ENCODE assay signal across 26 cellular contexts in genomic region chr1:12402159-12402673, GRCh38.
"Had no signal": no experiment of that assay in that cellular context is flagged by ENCODE, and none has a peak within 500 bp of the region (broad histone marks: within the 10 kb centered on the region; RNA-seq: fewer than 3 reads in every experiment).

No MANE protein-coding gene starts in this region.

- H3K36me3 ChIP-seq: cardiac muscle cell, prostate gland had no signal

- H3K27me3 ChIP-seq: adrenal gland, body of pancreas, cardiac muscle cell, sigmoid colon, tibial nerve had no signal

- H3K4me3 ChIP-seq: adrenal gland, body of pancreas, cardiac muscle cell, prostate gland, sigmoid colon, tibial nerve had no signal

- DNase-seq: activated CD4-positive, alpha-beta T cell treated with anti-CD3 and anti-CD28 coated beads for 4 hours; activated CD4-positive, alpha-beta T cell treated with anti-CD3 and anti-CD28 coated beads, Interleukin-2, amount 50 U/mL, for 4 hours; activated effector memory CD4-positive, alpha-beta T cell treated with Interleukin-2 at 50 U/mL for 16 hours; activated naive CD4-positive, alpha-beta T cell treated with Interleukin-2 at 50 U/mL for 16 hours; activated T-cell treated with anti-CD3 and anti-CD28 coated beads for 4 hours; adrenal gland; aorta; body of pancreas; cortex of kidney; hippocampal formation; left cardiac atrium; left ventricle myocardium superior; midbrain; naive thymus-derived CD8-positive, alpha-beta T cell; retina; sigmoid colon; small intestine; stimulated activated CD4-positive, alpha-beta T cell treated with anti-CD3 and anti-CD28 coated beads, Interleukin-4, amount 100 ng/mL, for 24 hours; T-helper 9 cell had no signal

- H3K27ac ChIP-seq: adrenal gland, body of pancreas, cardiac muscle cell had no signal

- H3K27me3 Mint-ChIP-seq: activated naive CD8-positive, alpha-beta T cell; naive thymus-derived CD8-positive, alpha-beta T cell; stimulated activated naive CD8-positive, alpha-beta T cell treated with anti-CD3 and anti-CD28 coated beads, Interleukin-15, Interleukin-2, amounts not matched to agents 100 ng/mL and 50 ng/mL, for 24 hours had no signal

- H3K9me3 Mint-ChIP-seq: naive thymus-derived CD8-positive, alpha-beta T cell; stimulated activated effector memory CD8-positive, alpha-beta T cell treated with anti-CD3 and anti-CD28 coated beads, Interleukin-12 subunit alpha, Interleukin-12 subunit beta, amount 100 ng/mL, for 72 hours; stimulated activated naive CD8-positive, alpha-beta T cell treated with anti-CD3 and anti-CD28 coated beads, Interleukin-15, Interleukin-2, amounts not matched to agents 100 ng/mL and 50 ng/mL, for 24 hours; T-helper 1 cell treated with Interleukin-12 subunit alpha and Interleukin-12 subunit beta and Interleukin-4 antibody, amounts not matched to agents 30 μg/mL and 1 μg/mL, for 36 hours had no signal

- H3K27ac Mint-ChIP-seq: activated naive CD8-positive, alpha-beta T cell; naive thymus-derived CD8-positive, alpha-beta T cell; stimulated activated effector memory CD8-positive, alpha-beta T cell treated with anti-CD3 and anti-CD28 coated beads, Interleukin-12 subunit alpha, Interleukin-12 subunit beta, amount 100 ng/mL, for 72 hours; stimulated activated naive CD8-positive, alpha-beta T cell treated with anti-CD3 and anti-CD28 coated beads, Interleukin-15, Interleukin-2, amounts not matched to agents 100 ng/mL and 50 ng/mL, for 24 hours; T-helper 1 cell treated with Interleukin-12 subunit alpha and Interleukin-12 subunit beta and Interleukin-4 antibody, amounts not matched to agents 30 μg/mL and 1 μg/mL, for 36 hours had no signal

- H3K9me3 ChIP-seq: adrenal gland, body of pancreas, prostate gland, sigmoid colon, tibial nerve had no signal

- ATAC-seq: body of pancreas; left ventricle myocardium superior; naive thymus-derived CD8-positive, alpha-beta T cell; stimulated activated effector memory CD8-positive, alpha-beta T cell treated with anti-CD3 and anti-CD28 coated beads, Interleukin-12 subunit alpha, Interleukin-12 subunit beta, amount 100 ng/mL, for 72 hours had no signal

- H3K4me3 Mint-ChIP-seq: activated naive CD8-positive, alpha-beta T cell; naive thymus-derived CD8-positive, alpha-beta T cell; stimulated activated effector memory CD8-positive, alpha-beta T cell treated with anti-CD3 and anti-CD28 coated beads, Interleukin-12 subunit alpha, Interleukin-12 subunit beta, amount 100 ng/mL, for 72 hours; stimulated activated naive CD8-positive, alpha-beta T cell treated with anti-CD3 and anti-CD28 coated beads, Interleukin-15, Interleukin-2, amounts not matched to agents 100 ng/mL and 50 ng/mL, for 24 hours; T-helper 1 cell treated with Interleukin-12 subunit alpha and Interleukin-12 subunit beta and Interleukin-4 antibody, amounts not matched to agents 30 μg/mL and 1 μg/mL, for 36 hours had no signal
